ENCODE assay signal across 1 cellular context in genomic region chr9:16460711-16461110, GRCh38.
TF ChIP-seq lines count a peak whose summit lies in the region.

No MANE protein-coding gene starts in this region.

TF ChIP-seq in GM23338, 12 proteins besides CTCF, POLR2A, EP300 and RAD21 (continued from another document):
- TF ChIP-seq REST (IDR thresholded peaks at IDR 0.05; ENCODE audit: unreplicated experiment), result no peak
- no peak for TF ChIP-seq EZH2 (IDR thresholded peaks at IDR 0.05; ENCODE audit: low read depth, unreplicated experiment)
- no peak for TF ChIP-seq ZNF331 (CRISPR knock-in tag; IDR thresholded peaks at IDR 0.05; ENCODE audit: low read depth)
- TF ChIP-seq, protein P1, sequence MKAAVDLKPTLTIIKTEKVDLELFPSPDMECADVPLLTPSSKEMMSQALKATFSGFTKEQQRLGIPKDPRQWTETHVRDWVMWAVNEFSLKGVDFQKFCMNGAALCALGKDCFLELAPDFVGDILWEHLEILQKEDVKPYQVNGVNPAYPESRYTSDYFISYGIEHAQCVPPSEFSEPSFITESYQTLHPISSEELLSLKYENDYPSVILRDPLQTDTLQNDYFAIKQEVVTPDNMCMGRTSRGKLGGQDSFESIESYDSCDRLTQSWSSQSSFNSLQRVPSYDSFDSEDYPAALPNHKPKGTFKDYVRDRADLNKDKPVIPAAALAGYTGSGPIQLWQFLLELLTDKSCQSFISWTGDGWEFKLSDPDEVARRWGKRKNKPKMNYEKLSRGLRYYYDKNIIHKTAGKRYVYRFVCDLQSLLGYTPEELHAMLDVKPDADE (IDR thresholded peaks at IDR 0.05), result no peak
